Comparison of ENCODE assay signal across 1 cellular context in the genomic region with DNA sequence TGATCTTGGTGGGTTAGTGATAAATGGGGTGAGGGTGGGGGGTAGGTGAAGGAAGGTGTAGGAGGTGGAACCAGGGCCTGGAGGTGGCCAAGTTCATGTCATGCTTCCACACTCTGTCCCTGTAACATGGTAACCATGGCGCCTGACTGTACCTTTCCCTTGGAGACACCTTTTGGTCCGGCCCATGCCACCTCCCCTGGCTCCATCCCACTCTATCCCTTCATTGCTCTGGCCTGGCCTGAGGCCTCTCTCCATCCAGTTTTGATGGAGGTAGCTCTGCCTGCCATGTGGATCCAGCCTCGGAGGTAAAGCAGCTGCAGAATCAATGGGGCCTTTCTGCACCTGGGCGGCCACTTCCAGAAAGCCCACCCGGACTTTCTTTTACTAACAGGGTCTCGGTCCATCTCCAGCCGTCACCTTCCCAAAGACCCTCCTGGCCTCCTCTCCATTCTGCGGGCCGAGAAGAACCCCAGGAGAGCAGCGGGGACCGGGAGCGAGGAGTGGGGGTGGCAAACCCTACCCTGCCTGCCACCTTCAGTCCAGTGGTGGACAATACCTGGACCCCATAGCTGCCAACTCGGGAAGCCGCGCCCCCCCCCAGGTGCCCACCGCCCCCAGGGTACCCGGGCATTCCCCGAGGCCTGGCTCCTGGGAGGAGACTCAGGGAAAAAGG.
TF ChIP-seq lines count a peak whose summit lies in the region.

No MANE protein-coding gene starts in this region.

TF ChIP-seq in HEK293, 187 proteins besides CTCF, POLR2A, EP300 and RAD21 (continued from another document):
- TF ChIP-seq ZNF302 (tag by site-specific recombination; IDR thresholded peaks at IDR 0.05; ENCODE audit: low read depth) = no peak
- TF ChIP-seq, protein P1, sequence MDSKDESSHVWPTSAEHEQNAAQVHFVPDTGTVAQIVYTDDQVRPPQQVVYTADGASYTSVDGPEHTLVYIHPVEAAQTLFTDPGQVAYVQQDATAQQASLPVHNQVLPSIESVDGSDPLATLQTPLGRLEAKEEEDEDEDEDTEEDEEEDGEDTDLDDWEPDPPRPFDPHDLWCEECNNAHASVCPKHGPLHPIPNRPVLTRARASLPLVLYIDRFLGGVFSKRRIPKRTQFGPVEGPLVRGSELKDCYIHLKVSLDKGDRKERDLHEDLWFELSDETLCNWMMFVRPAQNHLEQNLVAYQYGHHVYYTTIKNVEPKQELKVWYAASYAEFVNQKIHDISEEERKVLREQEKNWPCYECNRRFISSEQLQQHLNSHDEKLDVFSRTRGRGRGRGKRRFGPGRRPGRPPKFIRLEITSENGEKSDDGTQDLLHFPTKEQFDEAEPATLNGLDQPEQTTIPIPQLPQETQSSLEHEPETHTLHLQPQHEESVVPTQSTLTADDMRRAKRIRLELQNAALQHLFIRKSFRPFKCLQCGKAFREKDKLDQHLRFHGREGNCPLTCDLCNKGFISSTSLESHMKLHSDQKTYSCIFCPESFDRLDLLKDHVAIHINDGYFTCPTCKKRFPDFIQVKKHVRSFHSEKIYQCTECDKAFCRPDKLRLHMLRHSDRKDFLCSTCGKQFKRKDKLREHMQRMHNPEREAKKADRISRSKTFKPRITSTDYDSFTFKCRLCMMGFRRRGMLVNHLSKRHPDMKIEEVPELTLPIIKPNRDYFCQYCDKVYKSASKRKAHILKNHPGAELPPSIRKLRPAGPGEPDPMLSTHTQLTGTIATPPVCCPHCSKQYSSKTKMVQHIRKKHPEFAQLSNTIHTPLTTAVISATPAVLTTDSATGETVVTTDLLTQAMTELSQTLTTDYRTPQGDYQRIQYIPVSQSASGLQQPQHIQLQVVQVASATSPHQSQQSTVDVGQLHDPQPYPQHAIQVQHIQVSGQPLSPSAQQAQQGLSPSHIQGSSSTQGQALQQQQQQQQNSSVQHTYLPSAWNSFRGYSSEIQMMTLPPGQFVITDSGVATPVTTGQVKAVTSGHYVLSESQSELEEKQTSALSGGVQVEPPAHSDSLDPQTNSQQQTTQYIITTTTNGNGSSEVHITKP (tag by site-specific recombination; IDR thresholded peaks at IDR 0.05) = peak; percentile 90
